ENCODE assay signal across 27 cellular contexts in genomic region chr3:192747746-192748145, GRCh38. TPM values are rescaled to one million over a fixed set of nuclear protein-coding genes. Genes with fewer than 3 reads are reported as not detected.
"Had no signal": no experiment of that assay in that cellular context is flagged by ENCODE, and none has a peak within 500 bp of the region (broad histone marks: within the 10 kb centered on the region; RNA-seq: fewer than 3 reads in every experiment).

No MANE protein-coding gene starts in this region.

- H3K4me1 ChIP-seq: breast epithelium, SJSA1 had no signal

- H3K27ac Mint-ChIP-seq: activated B cell treated with CpG ODN at 0.5 μM for 24 hours; activated CD4-positive, alpha-beta T cell treated with anti-CD3 and anti-CD28 coated beads, Interleukin-2, amount 10 ng/mL, durations not matched to agents 24 days and 14 days; activated CD8-positive, alpha-beta memory T cell treated with anti-CD3 and anti-CD28 coated beads, Interleukin-2, amount 10 ng/mL, durations not matched to agents 7 days and 5 days; activated naive CD4-positive, alpha-beta T cell treated with anti-CD3 and anti-CD28 coated beads, Interleukin-2, amount 50 U/mL, for 24 hours; activated T-cell treated with anti-CD3 and anti-CD28 coated beads, Interleukin-2, amount 50 U/mL, for 24 hours; activated T-helper 1 cell treated with anti-CD3 and anti-CD28 coated beads, Interleukin-12 subunit alpha, Interleukin-12 subunit beta, Interleukin-2, Interleukin-4 antibody, amounts not matched to agents 30 ng/mL and 10 ng/mL and 1 ng/mL, durations not matched to agents 14 hours and 24 hours and 36 hours; T-helper 17 cell had no signal

- H3K4me2 ChIP-seq: KMS-11 had no signal

- H3K4me1 Mint-ChIP-seq: activated B cell treated with CpG ODN at 0.5 μM for 24 hours; activated CD4-positive, alpha-beta T cell treated with anti-CD3 and anti-CD28 coated beads, Interleukin-2, amount 10 ng/mL, durations not matched to agents 24 days and 14 days; activated CD8-positive, alpha-beta memory T cell treated with anti-CD3 and anti-CD28 coated beads, Interleukin-2, amount 10 ng/mL, durations not matched to agents 7 days and 5 days; activated naive CD4-positive, alpha-beta T cell treated with anti-CD3 and anti-CD28 coated beads, Interleukin-2, amount 50 U/mL, for 24 hours; T-helper 17 cell had no signal

- H3K9ac ChIP-seq: KMS-11 had no signal

- H3K36me3 Mint-ChIP-seq: activated CD8-positive, alpha-beta memory T cell treated with anti-CD3 and anti-CD28 coated beads, Interleukin-2, amount 10 ng/mL, durations not matched to agents 7 days and 5 days; activated naive CD4-positive, alpha-beta T cell treated with anti-CD3 and anti-CD28 coated beads, Interleukin-2, amount 50 U/mL, for 24 hours had no signal

- H3K27ac ChIP-seq: breast epithelium, KMS-11, SJSA1 had no signal

- H3K27me3 Mint-ChIP-seq: T-helper 17 cell had no signal

- H3K36me3 ChIP-seq: breast epithelium, MG63, SJSA1 had no signal

- H3K27me3 ChIP-seq: breast epithelium, SJSA1 had no signal

- DNase-seq: activated B cell treated with CpG ODN at 0.5 μM for 24 hours; activated CD4-positive, alpha-beta T cell treated with anti-CD3 and anti-CD28 coated beads for 1 hour; activated CD4-positive, alpha-beta T cell treated with anti-CD3 and anti-CD28 coated beads, Interleukin-2, amount 10 ng/mL, durations not matched to agents 24 days and 14 days; activated CD4-positive, alpha-beta T cell treated with anti-CD3 and anti-CD28 coated beads, Interleukin-2, amount 50 U/mL, for 48 hours; activated CD8-positive, alpha-beta memory T cell treated with anti-CD3 and anti-CD28 coated beads, Interleukin-2, amount 10 ng/mL, durations not matched to agents 7 days and 5 days; activated effector memory CD4-positive, alpha-beta T cell treated with Interleukin-2 at 50 U/mL for 16 hours; activated naive CD4-positive, alpha-beta T cell; activated T-cell treated with anti-CD3 and anti-CD28 coated beads, Interleukin-2, amount 50 U/mL, for 24 hours; aorta; MG63; MV-4-11; NCI-H1092 treated with DMSO at 0.1 percent for 48 hours; NCI-H1417 treated with DMSO at 0.1 percent for 48 hours; NCI-H1694; NCI-H2029; NCI-H446; NCI-H524; PC-3; SHP77; T-helper 17 cell; T-helper 9 cell had no signal

- H3K9me3 ChIP-seq: breast epithelium, MG63, SJSA1 had no signal

- H3K4me3 Mint-ChIP-seq: activated B cell treated with CpG ODN at 0.5 μM for 24 hours; activated CD4-positive, alpha-beta T cell treated with anti-CD3 and anti-CD28 coated beads, Interleukin-2, amount 10 ng/mL, durations not matched to agents 24 days and 14 days; activated CD8-positive, alpha-beta memory T cell treated with anti-CD3 and anti-CD28 coated beads, Interleukin-2, amount 10 ng/mL, durations not matched to agents 7 days and 5 days; activated naive CD4-positive, alpha-beta T cell treated with anti-CD3 and anti-CD28 coated beads, Interleukin-2, amount 50 U/mL, for 24 hours; activated T-cell treated with anti-CD3 and anti-CD28 coated beads, Interleukin-2, amount 50 U/mL, for 24 hours; activated T-helper 1 cell treated with anti-CD3 and anti-CD28 coated beads, Interleukin-12 subunit alpha, Interleukin-12 subunit beta, Interleukin-2, Interleukin-4 antibody, amounts not matched to agents 30 ng/mL and 10 ng/mL and 1 ng/mL, durations not matched to agents 14 hours and 24 hours and 36 hours; T-helper 17 cell had no signal

- H3K9me3 Mint-ChIP-seq: activated B cell treated with CpG ODN at 0.5 μM for 24 hours; activated CD4-positive, alpha-beta T cell treated with anti-CD3 and anti-CD28 coated beads, Interleukin-2, amount 10 ng/mL, durations not matched to agents 24 days and 14 days; activated naive CD4-positive, alpha-beta T cell treated with anti-CD3 and anti-CD28 coated beads, Interleukin-2, amount 50 U/mL, for 24 hours; activated T-cell treated with anti-CD3 and anti-CD28 coated beads, Interleukin-2, amount 50 U/mL, for 24 hours; activated T-helper 1 cell treated with anti-CD3 and anti-CD28 coated beads, Interleukin-12 subunit alpha, Interleukin-12 subunit beta, Interleukin-2, Interleukin-4 antibody, amounts not matched to agents 30 ng/mL and 10 ng/mL and 1 ng/mL, durations not matched to agents 14 hours and 24 hours and 36 hours had no signal

- H3K4me3 ChIP-seq: breast epithelium, MG63, SJSA1 had no signal

- FAIRE-seq: RCC 7860 had no signal

RNA-seq across cellular contexts. Expression of gene FGF12, which starts 20.4 kb away (rescaled TPM):
- total RNA-seq: activated B cell treated with CpG ODN at 0.5 μM for 24 hours; activated CD4-positive, alpha-beta T cell treated with anti-CD3 and anti-CD28 coated beads, Interleukin-2, amount 10 ng/mL, durations not matched to agents 24 days and 14 days; activated CD8-positive, alpha-beta memory T cell treated with anti-CD3 and anti-CD28 coated beads, Interleukin-2, amount 10 ng/mL, durations not matched to agents 7 days and 5 days; activated T-helper 1 cell treated with anti-CD3 and anti-CD28 coated beads, Interleukin-12 subunit alpha, Interleukin-12 subunit beta, Interleukin-2, Interleukin-4 antibody, amounts not matched to agents 30 ng/mL and 10 ng/mL and 1 ng/mL, durations not matched to agents 14 hours and 24 hours and 36 hours; PC-3; SJSA1 had no signal
